In genomic region chr1:154941332-154941995, GRCh38 we compare ENCODE assay signal across 10 cellular contexts. TPM values are rescaled to one million over a fixed set of nuclear protein-coding genes. Genes with fewer than 3 reads are reported as not detected.
DNase-seq lines count a peak whose midpoint lies in the region; ATAC-seq and TF ChIP-seq lines count a peak whose summit lies in the region.
"Had no signal": no experiment of that assay in that cellular context is flagged by ENCODE, and none has a peak within 500 bp of the region (broad histone marks: within the 10 kb centered on the region; RNA-seq: fewer than 3 reads in every experiment).

No MANE protein-coding gene starts in this region.

- H3K27ac Mint-ChIP-seq in MCF 10A (ENCODE audit: low read depth, unreplicated experiment) (peak overlapping the region; percentile 46), WTC11 (no peak overlapping the region)

- H3K4me1 Mint-ChIP-seq in MCF 10A (ENCODE audit: insufficient read depth, unreplicated experiment) = peaks cover 29% of the 10 kb centered on the region
- peaks cover 33% of the 10 kb centered on the region for H3K4me1 Mint-ChIP-seq in WTC11

- H3K4me1 ChIP-seq in mammary epithelial cell (ENCODE audit: insufficient read depth, low read length) (peaks cover 12% of the 10 kb centered on the region), hepatocyte (ENCODE audit: insufficient read depth) (peaks cover 20% of the 10 kb centered on the region), thymus (ENCODE audit: control insufficient read depth, insufficient read depth, low read length) (peaks cover 10% of the 10 kb centered on the region)

- H3K9me3 ChIP-seq in mammary epithelial cell (replicated peaks; ENCODE audit: insufficient read depth, low read length) (no peaks in the 10 kb centered on the region), hepatocyte (ENCODE audit: low read depth) (no peaks in the 10 kb centered on the region), thymus (ENCODE audit: control insufficient read depth) (no peaks in the 10 kb centered on the region)

- ATAC-seq in WTC11 (no peak), HG03520 (IDR thresholded peaks at IDR 0.05; ENCODE audit: unreplicated experiment) (no peak), HG03442 (IDR thresholded peaks at IDR 0.05; ENCODE audit: unreplicated experiment) (no peak), GM18502 (IDR thresholded peaks at IDR 0.05; ENCODE audit: poor library complexity, unreplicated experiment) (no peak)

- no peaks in the 10 kb centered on the region for H3K27me3 ChIP-seq in mammary epithelial cell (ENCODE audit: insufficient read depth, low read length)
- H3K27me3 ChIP-seq in hepatocyte = no peaks in the 10 kb centered on the region
- H3K27me3 ChIP-seq in thymus (ENCODE audit: control insufficient read depth, insufficient read depth) = no peaks in the 10 kb centered on the region

- H3K36me3 Mint-ChIP-seq in MCF 10A (ENCODE audit: insufficient read depth, unreplicated experiment) (peaks cover 9% of the 10 kb centered on the region), WTC11 (no peaks in the 10 kb centered on the region; the same call in 1 of the 2 replicates)

- H3K79me2 ChIP-seq in mammary epithelial cell (ENCODE audit: insufficient read depth, low read length) (no peaks in the 10 kb centered on the region), hepatocyte (no peaks in the 10 kb centered on the region)

- DNase-seq in MCF 10A (ENCODE audit: unreplicated experiment) (no peak), mammary epithelial cell (no peak), WTC11 (ENCODE audit: low spot score) (peak; percentile 51), hepatocyte (ENCODE audit: low spot score) (peak; percentile 60)
- DNase-seq: DMS79; stimulated activated CD4-positive, alpha-beta T cell treated with anti-CD3 and anti-CD28 coated beads, Interleukin-2, amount 100 ng/mL, for 48 hours had no signal

- CTCF ChIA-PET in MCF 10A (lab: Yijun Ruan, JAX) = interaction anchor here (1.1 to 5.7 kb wide), 5 partner anchors 9 to 144 kb away, joined by 4 to 45 read pairs (median 5); partner anchors contain the start of genes PBXIP1 and PYGO2
- CTCF ChIA-PET in mammary epithelial cell (lab: Charles Lee; ENCODE audit: low non-redundant PET) = no interaction called here
- CTCF ChIA-PET in WTC11 (lab: Charles Lee) = interaction anchor here (0.8 to 1.5 kb wide), 6 partner anchors 15 to 382 kb away, joined by 3 to 4 read pairs (median 3); no protein-coding TSS in a partner anchor

- dilution Hi-C loops in mammary epithelial cell (cut with HindIII; ENCODE audit: low sequenced_read_pairs) = no loop called here

- POLR2A ChIA-PET in MCF 10A (lab: Yijun Ruan, JAX) = interaction anchor here (0.8 to 6.3 kb wide), 2 partner anchors 30 to 120 kb away, joined by 3 to 146 read pairs; partner anchors contain the start of genes CKS1B and SHC1
- POLR2A ChIA-PET in WTC11 (lab: Charles Lee) = no interaction called here

- 92% methylated on average over 2 of the region's 5 CpGs for WGBS in mammary epithelial cell (ENCODE audit: low coverage, missing lambda C conversion rate)
- WGBS in hepatocyte (ENCODE audit: low lambda C conversion rate, missing lambda C conversion rate) = 72% methylated on average over 5 of the region's 5 CpGs
- 91% methylated on average over 5 of the region's 5 CpGs for WGBS in thymus

- H2AFZ ChIP-seq in mammary epithelial cell (ENCODE audit: low read depth, low read length) = no peak overlapping the region
- no peak overlapping the region for H2AFZ ChIP-seq in hepatocyte

- intact Hi-C loops in MCF 10A (cut with micrococcal nuclease) = no loop called here
- intact Hi-C loops in mammary epithelial cell (cut with micrococcal nuclease) = no loop called here

- TF ChIP-seq CTCF in MCF 10A (IDR thresholded peaks at IDR 0.05; ENCODE audit: unreplicated experiment) = no peak
- TF ChIP-seq CTCF in mammary epithelial cell (conservative IDR thresholded peaks at IDR 0.05 in 1 of 2, IDR thresholded peaks at IDR 0.05 in 1 of 2; ENCODE audit: extremely low read depth in 1 of 2, insufficient read depth in 1 of 2, low read depth in 1 of 2, low read length in 2 of 2) = no peak
- no peak for TF ChIP-seq CTCF in WTC11 (IDR thresholded peaks at IDR 0.05)
- no peak for TF ChIP-seq CTCF in hepatocyte (IDR thresholded peaks at IDR 0.05; ENCODE audit: poor library complexity)

- BruUV-seq in MCF 10A (replicated peaks; lab: Mats Ljungman, UMichigan) (no TSS peak), mammary epithelial cell (replicated peaks; lab: Mats Ljungman, UMichigan) (no TSS peak)

- H3K4me3 Mint-ChIP-seq in MCF 10A (ENCODE audit: unreplicated experiment) (no peak overlapping the region), WTC11 (no peak overlapping the region)

- H3K27ac ChIP-seq in mammary epithelial cell (ENCODE audit: insufficient read depth, low read depth, low read length) (no peak overlapping the region), hepatocyte (no peak overlapping the region), thymus (ENCODE audit: low read depth) (peak overlapping the region; percentile 11)

- H3K4me3 ChIP-seq in mammary epithelial cell (replicated peaks in 1 of 3; ENCODE audit: insufficient read depth in 1 of 3, low read depth in 2 of 3, low read length in 3 of 3) (no peak overlapping the region), hepatocyte (no peak overlapping the region), thymus (ENCODE audit: low read length) (no peak overlapping the region)

- in situ Hi-C loops in mammary epithelial cell (cut with MboI; ENCODE audit: low sequenced_read_pairs in 2 of 2) = no loop called here

- H3K9ac ChIP-seq in mammary epithelial cell (ENCODE audit: insufficient read depth, low read length) = no peak overlapping the region

- no peaks in the 10 kb centered on the region for H3K36me3 ChIP-seq in mammary epithelial cell (ENCODE audit: insufficient read depth, low read length)
- no peaks in the 10 kb centered on the region for H3K36me3 ChIP-seq in hepatocyte (replicated peaks; ENCODE audit: insufficient read depth, low read depth)
- peaks cover 23% of the 10 kb centered on the region for H3K36me3 ChIP-seq in thymus (ENCODE audit: control insufficient read depth, insufficient read depth)

- H3K27me3 Mint-ChIP-seq in MCF 10A (ENCODE audit: insufficient read depth, unreplicated experiment) (no peaks in the 10 kb centered on the region), WTC11 (ENCODE audit: low read depth) (peaks cover under 1% of the 10 kb centered on the region; the same call in 1 of the 2 replicates)

- H3K9me3 Mint-ChIP-seq in MCF 10A (ENCODE audit: unreplicated experiment) (no peaks in the 10 kb centered on the region), WTC11 (no peaks in the 10 kb centered on the region)

- no peak overlapping the region for H3K4me2 ChIP-seq in mammary epithelial cell (ENCODE audit: insufficient read depth, low read depth, low read length)
- H3K4me2 ChIP-seq in hepatocyte = no peak overlapping the region

- H4K20me1 ChIP-seq in mammary epithelial cell (ENCODE audit: insufficient read depth, low read length) (no peaks in the 10 kb centered on the region), hepatocyte (ENCODE audit: insufficient read depth, poor library complexity, severe bottlenecking) (no peaks in the 10 kb centered on the region)

- no peaks in the 10 kb centered on the region for H3K9me2 ChIP-seq in hepatocyte (replicated peaks; ENCODE audit: insufficient read depth)

TF ChIP-seq in WTC11, 78 proteins besides CTCF, POLR2A, EP300 and RAD21 (continues in another document):
- TF ChIP-seq CREB1 (CRISPR knock-in tag; IDR thresholded peaks at IDR 0.05) (no peak), NR1H2 (CRISPR knock-in tag; IDR thresholded peaks at IDR 0.05) (no peak), JAZF1 (CRISPR knock-in tag; IDR thresholded peaks at IDR 0.05) (no peak), HMGA2 (CRISPR knock-in tag; IDR thresholded peaks at IDR 0.05) (no peak)

RNA-seq across cellular contexts. Expression of gene PMVK, which starts 4.9 kb away (rescaled TPM):
- total RNA-seq in MCF 10A (2022) = 57.7 and 68.9 TPM in 2 replicates
- total RNA-seq in mammary epithelial cell = 10 to 100 TPM in 1 of 2 donors, 1 to 10 TPM in 1; 7.2 to 34.7 TPM
- polyA plus RNA-seq in mammary epithelial cell = 40.1 TPM
- polyA minus RNA-seq in mammary epithelial cell = 32.9 TPM
- total RNA-seq in WTC11 (2021) = 26.8 to 38.7 TPM (median 36.8 TPM) in 3 replicates
- total RNA-seq in hepatocyte = 12.5 and 18.5 TPM in 2 replicates
- 53.5 and 59.2 TPM in 2 replicates for polyA plus RNA-seq in hepatocyte
- polyA plus RNA-seq in thymus = 27.5 TPM

RNA-seq across cellular contexts. Expression of gene PBXIP1, which starts 14.4 kb away (rescaled TPM):
- 11.3 TPM in 2 replicates for total RNA-seq in MCF 10A (2022)
- 10 to 100 TPM; 17.7 to 52.0 TPM for total RNA-seq in mammary epithelial cell
- 11.0 TPM for polyA plus RNA-seq in mammary epithelial cell
- polyA minus RNA-seq in mammary epithelial cell = 26.3 TPM
- total RNA-seq in WTC11 (2021) = 26.5 to 30.7 TPM (median 28.4 TPM) in 3 replicates
- total RNA-seq in hepatocyte = 52.4 and 53.0 TPM in 2 replicates
- 61.0 and 65.5 TPM in 2 replicates for polyA plus RNA-seq in hepatocyte
- polyA plus RNA-seq in thymus = 104 TPM

RNA-seq across cellular contexts. Expression of gene PYGO2, which starts 20.1 kb away (rescaled TPM):
- total RNA-seq in MCF 10A (2022) (32.1 and 35.9 TPM in 2 replicates), mammary epithelial cell (10 to 100 TPM; 12.3 to 24.4 TPM), WTC11 (2021) (37.4 to 38.8 TPM (median 38.0 TPM) in 3 replicates), hepatocyte (20.2 and 21.8 TPM in 2 replicates)
- polyA plus RNA-seq in mammary epithelial cell (14.3 TPM), hepatocyte (22.3 and 28.3 TPM in 2 replicates), thymus (24.5 TPM)
- 29.0 TPM for polyA minus RNA-seq in mammary epithelial cell

RNA-seq across cellular contexts. Expression of gene SHC1, which starts 29.1 kb away (rescaled TPM):
- 667 and 885 TPM in 2 replicates for total RNA-seq in MCF 10A (2022)
- total RNA-seq in mammary epithelial cell = 100 to 1,000 TPM; 492 to 589 TPM
- polyA plus RNA-seq in mammary epithelial cell = 464 TPM
- polyA minus RNA-seq in mammary epithelial cell = 409 TPM
- 180 to 199 TPM (median 180 TPM) in 3 replicates for total RNA-seq in WTC11 (2021)
- total RNA-seq in hepatocyte = 81.8 and 95.6 TPM in 2 replicates
- 107 and 120 TPM in 2 replicates for polyA plus RNA-seq in hepatocyte
- 66.7 TPM for polyA plus RNA-seq in thymus

RNA-seq across cellular contexts. Expression of gene CKS1B, which starts 33.0 kb away (rescaled TPM):
- total RNA-seq in MCF 10A (2022) = 285 and 289 TPM in 2 replicates
- 10 to 100 TPM; 44.2 to 95.6 TPM for total RNA-seq in mammary epithelial cell
- 282 TPM for polyA plus RNA-seq in mammary epithelial cell
- polyA minus RNA-seq in mammary epithelial cell = 66.1 TPM
- 258 to 301 TPM (median 278 TPM) in 3 replicates for total RNA-seq in WTC11 (2021)
- 40.4 and 41.5 TPM in 2 replicates for total RNA-seq in hepatocyte
- polyA plus RNA-seq in hepatocyte = 91.3 and 102 TPM in 2 replicates
- polyA plus RNA-seq in thymus = 32.8 TPM

Comparison
In these comparisons a context has a peak if more than half of its experiments do, and no peak if none do; other contexts are left out.
1. DNase-seq: peak in WTC11 (single experiment) and hepatocyte (single experiment); none in MCF 10A (single experiment) and mammary epithelial cell (single experiment).